ENCODE assay signal across 8 cellular contexts in genomic region chr11:64449381-64450167, GRCh38.
A peak's percentile ranks its signal among the peaks of the same experiment; 100 is the strongest.
DNase-seq lines count a peak whose midpoint lies in the region; ATAC-seq and TF ChIP-seq lines count a peak whose summit lies in the region.

No MANE protein-coding gene starts in this region.

- no peaks in the 10 kb centered on the region for H3K9me2 ChIP-seq in neural cell (ENCODE audit: insufficient read depth, low read length)

- H3K4me2 ChIP-seq in neural cell (ENCODE audit: low read length): peak overlapping the region; percentile 14

- no peak overlapping the region for H3K27ac ChIP-seq in neural cell (ENCODE audit: low read length)

- H2AFZ ChIP-seq in neural cell (ENCODE audit: low read depth, low read length): no peak overlapping the region

- no peaks in the 10 kb centered on the region for H3K27me3 ChIP-seq in neural cell (ENCODE audit: insufficient read depth, low read depth, low read length)

- no peaks in the 10 kb centered on the region for H3K9me3 Mint-ChIP-seq in activated T-helper 17 cell treated with anti-CD3 and anti-CD28 coated beads, Interleukin-2, amount 50 U/mL, for 72 hours
- H3K9me3 Mint-ChIP-seq in stimulated activated naive CD8-positive, alpha-beta T cell treated with anti-CD3 and anti-CD28 coated beads, Interleukin-15, amount 100 ng/mL, for 72 hours: no peaks in the 10 kb centered on the region

- H3K36me3 Mint-ChIP-seq in activated T-helper 17 cell treated with anti-CD3 and anti-CD28 coated beads, Interleukin-2, amount 50 U/mL, for 72 hours (ENCODE audit: low read depth): no peaks in the 10 kb centered on the region

- H3K4me1 Mint-ChIP-seq in activated T-helper 17 cell treated with anti-CD3 and anti-CD28 coated beads, Interleukin-2, amount 50 U/mL, for 72 hours: peaks cover 5% of the 10 kb centered on the region
- H3K4me1 Mint-ChIP-seq in stimulated activated naive CD8-positive, alpha-beta T cell treated with anti-CD3 and anti-CD28 coated beads, Interleukin-15, amount 100 ng/mL, for 72 hours: peaks cover 21% of the 10 kb centered on the region

- H3K4me3 ChIP-seq in fibroblast of villous mesenchyme (ENCODE audit: low read depth, low read length) (no peak overlapping the region), neural cell (ENCODE audit: low read length) (peak overlapping the region; percentile 59)

- H3K79me2 ChIP-seq in neural cell (replicated peaks; ENCODE audit: insufficient read depth, low read length): no peaks in the 10 kb centered on the region

- H4K20me1 ChIP-seq in neural cell (ENCODE audit: insufficient read depth): no peaks in the 10 kb centered on the region

- H3K4me3 Mint-ChIP-seq in activated T-helper 17 cell treated with anti-CD3 and anti-CD28 coated beads, Interleukin-2, amount 50 U/mL, for 72 hours: peak overlapping the region; percentile 80
- H3K4me3 Mint-ChIP-seq in stimulated activated naive CD8-positive, alpha-beta T cell treated with anti-CD3 and anti-CD28 coated beads, Interleukin-15, amount 100 ng/mL, for 72 hours: peak overlapping the region; percentile 87 to 92

- DNase-seq in KG1 (lab: John Stamatoyannopoulos, UW) (peak; percentile 73), RPMI8226 (peak; percentile 87), fibroblast of villous mesenchyme (ENCODE audit: low read depth) (peak; percentile 34), GOT3 (lab: John Stamatoyannopoulos, UW) (no peak)
- peak; percentile 75 for DNase-seq in stimulated activated naive CD8-positive, alpha-beta T cell treated with anti-CD3 and anti-CD28 coated beads, Interleukin-15, amount 100 ng/mL, for 72 hours

- no peaks in the 10 kb centered on the region for H3K9me3 ChIP-seq in neural cell (ENCODE audit: low read length)

- no peaks in the 10 kb centered on the region for H3K36me3 ChIP-seq in neural cell (ENCODE audit: insufficient read depth, low read length)

- peaks cover 8% of the 10 kb centered on the region for H3K27me3 Mint-ChIP-seq in activated T-helper 17 cell treated with anti-CD3 and anti-CD28 coated beads, Interleukin-2, amount 50 U/mL, for 72 hours
- peaks cover 40% of the 10 kb centered on the region for H3K27me3 Mint-ChIP-seq in stimulated activated naive CD8-positive, alpha-beta T cell treated with anti-CD3 and anti-CD28 coated beads, Interleukin-15, amount 100 ng/mL, for 72 hours

- TF ChIP-seq CTCF in GM12873 (IDR thresholded peaks at IDR 0.05; ENCODE audit: insufficient read depth, low read depth, low read length, missing control alignments) (peak; percentile 96), fibroblast of villous mesenchyme (IDR thresholded peaks at IDR 0.05; ENCODE audit: insufficient read depth, low read depth, low read length) (peak; percentile 90), neural cell (IDR thresholded peaks at IDR 0.05; ENCODE audit: poor library complexity, severe bottlenecking) (peak; percentile 85)

- H3K27ac Mint-ChIP-seq in activated T-helper 17 cell treated with anti-CD3 and anti-CD28 coated beads, Interleukin-2, amount 50 U/mL, for 72 hours: no peak overlapping the region
- no peak overlapping the region for H3K27ac Mint-ChIP-seq in stimulated activated naive CD8-positive, alpha-beta T cell treated with anti-CD3 and anti-CD28 coated beads, Interleukin-15, amount 100 ng/mL, for 72 hours

- peak; percentile 59 for TF ChIP-seq RAD21 in neural cell (conservative IDR thresholded peaks at IDR 0.05)

- H3F3A ChIP-seq in neural cell (ENCODE audit: insufficient read depth, low read length, poor library complexity, severe bottlenecking): no peaks in the 10 kb centered on the region

- H3K9ac ChIP-seq in neural cell (ENCODE audit: low read length): peak overlapping the region; percentile 42

- ATAC-seq in activated T-helper 17 cell treated with anti-CD3 and anti-CD28 coated beads, Interleukin-2, amount 50 U/mL, for 72 hours (replicated peaks): peak; percentile 91
- peak; percentile 95 for ATAC-seq in stimulated activated naive CD8-positive, alpha-beta T cell treated with anti-CD3 and anti-CD28 coated beads, Interleukin-15, amount 100 ng/mL, for 72 hours

- peak; percentile 21 for TF ChIP-seq EP300 in neural cell (conservative IDR thresholded peaks at IDR 0.05; ENCODE audit: poor library complexity, severe bottlenecking)

TF ChIP-seq in neural cell, 6 proteins besides CTCF, POLR2A, EP300 and RAD21:
- TF ChIP-seq POLR2AphosphoS5 (IDR thresholded peaks at IDR 0.05) (no peak), EZH2 (IDR thresholded peaks at IDR 0.05; ENCODE audit: borderline replicate concordance, insufficient read depth, low read length, poor library complexity, severe bottlenecking) (no peak), TAF1 (IDR thresholded peaks at IDR 0.05; ENCODE audit: low read depth) (no peak), SMC3 (conservative IDR thresholded peaks at IDR 0.05; ENCODE audit: poor library complexity) (peak; percentile 53), MXI1 (conservative IDR thresholded peaks at IDR 0.05; ENCODE audit: poor library complexity, severe bottlenecking) (peak; percentile 14), REST (IDR thresholded peaks at IDR 0.05; ENCODE audit: borderline replicate concordance) (no peak)
